Comparison of ENCODE assay signal across 8 cellular contexts in genomic region chr6:121334299-121335104, GRCh38. TPM values are rescaled to one million over a fixed set of nuclear protein-coding genes. Genes with fewer than 3 reads are reported as not detected.
A peak's percentile ranks its signal among the peaks of the same experiment; 100 is the strongest.
DNase-seq lines count a peak whose midpoint lies in the region; ATAC-seq, FAIRE-seq and TF ChIP-seq lines count a peak whose summit lies in the region.

TBC1D32 (minus strand) TSS chr6:121334480; CDS start chr6:121334430, 50 bp downstream.

- peak within 1 kb of the TSS; percentile 97 for H3K18ac ChIP-seq in H1 (ENCODE audit: extremely low read depth, low read length)

- peak within 1 kb of the TSS; percentile 97 for H2BK5ac ChIP-seq in H1 (ENCODE audit: low read depth, low read length)

- H3K23me2 ChIP-seq in H1 (ENCODE audit: low read depth, low read length) = peaks cover 8% of the 10 kb centered on the region

- H3K4me1 Mint-ChIP-seq in memory B cell = peaks cover 15% of the 10 kb centered on the region

- ATAC-seq in GM21367 (IDR thresholded peaks at IDR 0.05; ENCODE audit: unreplicated experiment) (peak; percentile 92), memory B cell (ENCODE audit: low read depth) (peak; percentile 86)

- H2AFZ ChIP-seq in H1 (ENCODE audit: low read length) = peak within 1 kb of the TSS; percentile 97

- no peak for FAIRE-seq in H1 (lab: Jason Lieb, UNC)

- peak in 1 of 2 experiments; percentile 2; a peak in 1 of 4 replicates for TF ChIP-seq RAD21 in H1 (IDR thresholded peaks at IDR 0.05 in 1 of 2, conservative IDR thresholded peaks at IDR 0.05 in 1 of 2; ENCODE audit: low read depth in 2 of 2, low read length in 2 of 2)

- peak within 1 kb of the TSS; percentile 5 for H3K56ac ChIP-seq in H1 (replicated peaks; ENCODE audit: insufficient read length, low read depth, low read length)

- H3K27me3 ChIP-seq in H1 (replicated peaks in 1 of 4; ENCODE audit: control insufficient read depth in 3 of 4, extremely low read depth in 1 of 4, insufficient read depth in 3 of 4, low read length in 3 of 4) = no peaks in the 10 kb centered on the region

- H3K79me1 ChIP-seq in H1 (ENCODE audit: low read depth, low read length) = no peaks in the 10 kb centered on the region

- peak within 1 kb of the TSS; percentile 97 for H3K4me3 Mint-ChIP-seq in memory B cell

- H3K79me2 ChIP-seq in H1 (ENCODE audit: control insufficient read depth in 1 of 2, insufficient read depth in 2 of 2, low read length in 2 of 2) = no peaks in the 10 kb centered on the region

- H3K9me3 ChIP-seq in H1 (ENCODE audit: insufficient read depth in 2 of 2, low read depth in 1 of 2, low read length in 1 of 2) = no peaks in the 10 kb centered on the region

- no peak within 1 kb of the TSS for H2AK5ac ChIP-seq in H1 (ENCODE audit: low read depth, low read length)

- H3K36me3 ChIP-seq in H1 (ENCODE audit: control insufficient read depth in 2 of 4, insufficient read depth in 4 of 4, low read length in 3 of 4) = no peaks in the 10 kb centered on the region

- peak within 1 kb of the TSS; percentile 98 for H3K27ac Mint-ChIP-seq in memory B cell

- CTCF ChIA-PET in H1 (lab: Charles Lee; ENCODE audit: partially characterized antibody) = interaction anchor here (0.9 to 1.3 kb wide), 4 partner anchors 14 to 66 kb away, joined by 3 to 6 read pairs (median 4); no protein-coding TSS in a partner anchor

- TF ChIP-seq CTCF in H1 (IDR thresholded peaks at IDR 0.05; ENCODE audit: control extremely low read depth in 1 of 3, insufficient read depth in 1 of 3, low read depth in 1 of 3, low read length in 3 of 3) = no peak

- H3K9ac ChIP-seq in H1 (replicated peaks in 1 of 4; ENCODE audit: extremely low read depth in 1 of 4, low read depth in 3 of 4, low read length in 3 of 4) = peak within 1 kb of the TSS in 3 of 4 experiments; percentile 55 to 75 (median 71); a peak in 6 of 7 replicates

- peak; percentile 35 to 63 for TF ChIP-seq POLR2A in H1 (IDR thresholded peaks at IDR 0.05; ENCODE audit: control extremely low read depth in 1 of 2, low read depth in 2 of 2, low read length in 2 of 2)

- H3K9me3 Mint-ChIP-seq in memory B cell = no peaks in the 10 kb centered on the region

- 5% methylated on average over 52 of the region's 52 CpGs; no CpG with 5 or more reads in 1 of the 2 experiments for WGBS in H1 (ENCODE audit: extremely low coverage in 1 of 2, insufficient coverage in 1 of 2, insufficient read length in 1 of 2, insufficient replicate concordance in 2 of 2, low coverage in 1 of 2, low lambda C conversion rate in 2 of 2, missing lambda C conversion rate in 1 of 2), 2 experiments

- peak within 1 kb of the TSS; percentile 82 for H4K5ac ChIP-seq in H1 (ENCODE audit: insufficient read length, low read depth, low read length)

- peaks cover 0 to 3% (median 0%) of the 10 kb centered on the region in 4 experiments; a peak in 2 of 7 replicates for H3K4me1 ChIP-seq in H1 (replicated peaks in 1 of 4; ENCODE audit: control insufficient read depth in 3 of 4, insufficient read depth in 4 of 4, low read length in 3 of 4)

- peak within 1 kb of the TSS; percentile 71 to 83 for H3K4me2 ChIP-seq in H1 (ENCODE audit: insufficient read depth in 1 of 2, low read depth in 2 of 2, low read length in 2 of 2)

- H4K91ac ChIP-seq in H1 (replicated peaks; ENCODE audit: insufficient read length, low read length) = peak within 1 kb of the TSS; percentile 75

- H3K36me3 Mint-ChIP-seq in memory B cell = no peaks in the 10 kb centered on the region

- peak within 1 kb of the TSS; percentile 58 to 63 (median 58) for H3K4me3 ChIP-seq in H1 (ENCODE audit: extremely low read depth in 1 of 4, insufficient read depth in 2 of 4, low read depth in 3 of 4, low read length in 4 of 4)

- H2BK20ac ChIP-seq in H1 (ENCODE audit: low read length) = no peak within 1 kb of the TSS; the same call in 1 of the 2 replicates

- POLR2A ChIA-PET in H1 (lab: Charles Lee; ENCODE audit: partially characterized antibody) = interaction anchor here (1.0 to 1.7 kb wide), 2 partner anchors 14 to 102 kb away, joined by 3 to 5 read pairs; no protein-coding TSS in a partner anchor

- no peak within 1 kb of the TSS for H3K23ac ChIP-seq in H1 (ENCODE audit: insufficient read length)

- TF ChIP-seq EP300 in H1 (IDR thresholded peaks at IDR 0.05; ENCODE audit: borderline replicate concordance in 1 of 2, low read depth in 2 of 2, low read length in 2 of 2) = no peak

- DNase-seq in COR-L47 (lab: John Stamatoyannopoulos, UW) (peak; percentile 49), HT1080 (ENCODE audit: low read depth) (peak; percentile 91), NOMO-1 (lab: John Stamatoyannopoulos, UW; ENCODE audit: unreplicated experiment in 2 of 2) (peak; percentile 74 to 84), H1 (ENCODE audit: low read depth in 1 of 2, low spot score in 2 of 2) (peak; percentile 70 to 94), memory B cell (ENCODE audit: low spot score in 2 of 2) (peak; percentile 85)
- peak; percentile 77 to 79 (median 78) for DNase-seq in activated CD8-positive, alpha-beta memory T cell treated with anti-CD3 and anti-CD28 coated beads for 48 hours (ENCODE audit: low read depth in 2 of 3, low spot score in 2 of 3)
- peak; percentile 74 for DNase-seq in stimulated activated CD8-positive, alpha-beta memory T cell treated with anti-CD3 and anti-CD28 coated beads, Interleukin-12 subunit alpha, Interleukin-12 subunit beta, amount 100 ng/mL, for 1 hour (ENCODE audit: low read depth)

- no peaks in the 10 kb centered on the region for H3K27me3 Mint-ChIP-seq in memory B cell

- H2BK120ac ChIP-seq in H1 (replicated peaks; ENCODE audit: low read depth, low read length) = peak within 1 kb of the TSS; percentile 75

- H4K8ac ChIP-seq in H1 (ENCODE audit: extremely low read depth, insufficient read depth, low read length) = peak within 1 kb of the TSS; percentile 96; the same call in 1 of the 2 replicates

- peak within 1 kb of the TSS; percentile 70; the same call in 1 of the 2 replicates for H3K27ac ChIP-seq in H1 (ENCODE audit: low read depth, low read length)

- peak within 1 kb of the TSS; percentile 87; the same call in 1 of the 2 replicates for H2BK12ac ChIP-seq in H1 (ENCODE audit: low read depth, low read length)

- H3K14ac ChIP-seq in H1 (ENCODE audit: insufficient read length) = no peak within 1 kb of the TSS

- H4K20me1 ChIP-seq in H1 (replicated peaks in 1 of 2; ENCODE audit: control insufficient read depth in 1 of 2, insufficient read depth in 2 of 2, low read length in 2 of 2) = no peaks in the 10 kb centered on the region

- H3K4ac ChIP-seq in H1 (replicated peaks; ENCODE audit: insufficient read length, low read depth, low read length) = no peak within 1 kb of the TSS

- H2BK15ac ChIP-seq in H1 (ENCODE audit: low read length) = 0 out of 2 replicates have a peak within 1 kb of the TSS, but pooled peaks have one; percentile 53

TF ChIP-seq in H1, 55 proteins besides CTCF, POLR2A, EP300 and RAD21 (continues in another document):
- TF ChIP-seq TBP (IDR thresholded peaks at IDR 0.05; ENCODE audit: low read depth, low read length) = peak; percentile 59
- 0 out of 2 replicates have a peak, but pooled peaks have one; percentile 12 for TF ChIP-seq KDM1A (IDR thresholded peaks at IDR 0.05; ENCODE audit: borderline replicate concordance, low read length)
- TF ChIP-seq CBX5 (IDR thresholded peaks at IDR 0.05; ENCODE audit: low read depth, low read length) = no peak
- no peak for TF ChIP-seq CHD2 (IDR thresholded peaks at IDR 0.05; ENCODE audit: low read length)
- TF ChIP-seq ASH2L (IDR thresholded peaks at IDR 0.05; ENCODE audit: low read length) = peak; percentile 99
- TF ChIP-seq EGR1 (IDR thresholded peaks at IDR 0.05; ENCODE audit: borderline replicate concordance, low read depth, low read length) = no peak
- TF ChIP-seq SIN3A (conservative IDR thresholded peaks at IDR 0.05 in 1 of 2, IDR thresholded peaks at IDR 0.05 in 1 of 2; ENCODE audit: low read depth in 1 of 2, low read length in 2 of 2) = peak; percentile 83 to 84; a peak in 1 of 4 replicates
- TF ChIP-seq BRCA1 (IDR thresholded peaks at IDR 0.05; ENCODE audit: low read depth, low read length) = no peak
- TF ChIP-seq TAF7 (optimal IDR thresholded peaks at IDR 0.05; ENCODE audit: borderline replicate concordance, low read depth, low read length) = peak; percentile 27
- peak; percentile 72 for TF ChIP-seq CTBP2 (IDR thresholded peaks at IDR 0.05; ENCODE audit: borderline replicate concordance, insufficient read depth, insufficient read length, low read length)
- peak; percentile 68 for TF ChIP-seq SAP30 (IDR thresholded peaks at IDR 0.05; ENCODE audit: insufficient read depth, insufficient replicate concordance, low read length)
- TF ChIP-seq RXRA (IDR thresholded peaks at IDR 0.05; ENCODE audit: insufficient read depth, low read depth, low read length) = no peak
- peak; percentile 92 for TF ChIP-seq CREB1 (IDR thresholded peaks at IDR 0.05)
- TF ChIP-seq CEBPB (IDR thresholded peaks at IDR 0.05; ENCODE audit: low read depth, low read length) = no peak
- TF ChIP-seq HDAC6 (IDR thresholded peaks at IDR 0.05; ENCODE audit: low read depth, low read length) = no peak
- TF ChIP-seq TAF1 (IDR thresholded peaks at IDR 0.05; ENCODE audit: low read depth, low read length) = peak; percentile 79
- peak; percentile 87 for TF ChIP-seq KDM4A (IDR thresholded peaks at IDR 0.05; ENCODE audit: low read depth, low read length, severe bottlenecking)
- TF ChIP-seq POLR2AphosphoS5 (IDR thresholded peaks at IDR 0.05; ENCODE audit: low read depth, low read length) = peak; percentile 76
- TF ChIP-seq TEAD4 (IDR thresholded peaks at IDR 0.05; ENCODE audit: low read depth, low read length) = no peak; the same call in 1 of the 2 replicates
- peak in 1 of 2 experiments; percentile 76; a peak in 1 of 4 replicates for TF ChIP-seq HDAC2 (IDR thresholded peaks at IDR 0.05; ENCODE audit: borderline replicate concordance in 1 of 2, low read depth in 2 of 2, low read length in 2 of 2)
- TF ChIP-seq ZNF274 (IDR thresholded peaks at IDR 0.05; ENCODE audit: borderline replicate concordance, extremely low read depth, low read length) = no peak

RNA-seq across cellular contexts. Expression of gene TBC1D32, which starts in this region (rescaled TPM):
- 1.9 and 2.4 TPM in 2 replicates for total RNA-seq in HT1080 (2014; rRNA removed; shearing (Covaris generic))
- 1.6 and 3.2 TPM in 2 replicates for polyA plus RNA-seq in HT1080 (2015; cell fraction: cytosol; rRNA removed)
- 16.5 and 18.2 TPM in 2 replicates for polyA plus RNA-seq in HT1080 (2015; cell fraction: nucleus; rRNA removed)
- total RNA-seq in H1 (2021; fragmentation: NEBNext Ultra II Directional; extraction: Animal tissue kit (Norgen Biotek cat#: 25700)) = 5.3 and 6.4 TPM in 2 replicates
- 1.6 and 7.1 TPM in 2 replicates for polyA plus RNA-seq in H1 (2011; rRNA removed)
- 4.8 TPM for polyA plus RNA-seq in H1 (2011; cell fraction: cytosol; rRNA removed)
- 4.0 TPM for polyA plus RNA-seq in H1 (2011; cell fraction: nucleus; rRNA removed)
- 2.1 to 3.1 TPM (median 2.7 TPM) in 4 replicates for polyA plus RNA-seq in H1 (2012, experiment 1 of 2)
- polyA plus RNA-seq in H1 (2012, experiment 2 of 2) = 0.35 TPM
- polyA plus RNA-seq in H1 (2013, experiment 1 of 2) = 4.3 TPM
- polyA plus RNA-seq in H1 (2013, experiment 2 of 2) = 4.1 TPM
- polyA minus RNA-seq in H1 (2011; rRNA and poly(A)+ RNA removed) = 7.9 and 12.1 TPM in 2 replicates
- 4.3 TPM for polyA minus RNA-seq in H1 (2011; cell fraction: cytosol; rRNA and poly(A)+ RNA removed)
- polyA minus RNA-seq in H1 (2011; cell fraction: nucleus; rRNA and poly(A)+ RNA removed) = 24.1 TPM

Comparison
In these comparisons a context has a peak if more than half of its experiments do, and no peak if none do; other contexts are left out.
1. Peak in every context shown above with its lines: DNase-seq, ATAC-seq, H3K4me3 ChIP-seq and H3K27ac ChIP-seq.